8 cellular contexts compared by ENCODE assay signal in genomic region chr6:148747145-148747492, GRCh38. TPM values are rescaled to one million over a fixed set of nuclear protein-coding genes. Genes with fewer than 3 reads are reported as not detected.
DNase-seq lines count a peak whose midpoint lies in the region; ATAC-seq and TF ChIP-seq lines count a peak whose summit lies in the region.

No MANE protein-coding gene starts in this region.

- no peaks in the 10 kb centered on the region for H3K27me3 ChIP-seq in HUES6 (ENCODE audit: control insufficient read depth, insufficient read depth, low read length)
- H3K27me3 ChIP-seq in heart left ventricle = peaks cover 0 to 17% (median 0%) of the 10 kb centered on the region in 9 donors
- H3K27me3 ChIP-seq in ovary = no peaks in the 10 kb centered on the region

- POLR2A ChIA-PET in activated CD4-positive, alpha-beta T cell treated with anti-CD3 and anti-CD28 coated beads, Interleukin-2, amount 10 ng/mL, durations not matched to agents 7 days and 5 days (lab: Charles Lee) = no interaction called here

- no peaks in the 10 kb centered on the region for H3K36me3 Mint-ChIP-seq in activated CD4-positive, alpha-beta T cell treated with anti-CD3 and anti-CD28 coated beads, Interleukin-2, amount 10 ng/mL, durations not matched to agents 7 days and 5 days (ENCODE audit: low read depth)
- H3K36me3 Mint-ChIP-seq in activated naive CD8-positive, alpha-beta T cell = no peaks in the 10 kb centered on the region

- H3K36me3 ChIP-seq in HUES6 (ENCODE audit: control insufficient read depth, insufficient read depth, low read length) (no peaks in the 10 kb centered on the region), heart left ventricle (no peaks in the 10 kb centered on the region), ovary (no peaks in the 10 kb centered on the region)

- H3K27ac Mint-ChIP-seq in activated CD4-positive, alpha-beta T cell treated with anti-CD3 and anti-CD28 coated beads, Interleukin-2, amount 10 ng/mL, durations not matched to agents 7 days and 5 days = no peak overlapping the region
- H3K27ac Mint-ChIP-seq in activated naive CD8-positive, alpha-beta T cell = no peak overlapping the region

- peak overlapping the region; percentile 67 for H3K9ac ChIP-seq in HUES6 (ENCODE audit: low read length)

- intact Hi-C loops in heart left ventricle (cut with DNase I) = loop anchor here in 7 of 10 donors (2.0 to 10.0 kb wide), 6 partner anchors 128 to 202 kb away; no protein-coding TSS in a partner anchor
- intact Hi-C loops in ovary (cut with DNase I) = loop anchor here (5.0 to 10.0 kb wide), 3 partner anchors 198 to 208 kb away; no protein-coding TSS in a partner anchor

- peaks cover 25% of the 10 kb centered on the region for H3K4me1 Mint-ChIP-seq in activated CD4-positive, alpha-beta T cell treated with anti-CD3 and anti-CD28 coated beads, Interleukin-2, amount 10 ng/mL, durations not matched to agents 7 days and 5 days
- peaks cover 16% of the 10 kb centered on the region for H3K4me1 Mint-ChIP-seq in activated naive CD8-positive, alpha-beta T cell (ENCODE audit: low read depth)

- CTCF ChIA-PET in activated CD4-positive, alpha-beta T cell treated with anti-CD3 and anti-CD28 coated beads, Interleukin-2, amount 10 ng/mL, durations not matched to agents 7 days and 5 days (lab: Charles Lee) = no interaction called here

- H3K9me3 ChIP-seq in HUES6 (ENCODE audit: control insufficient read depth, insufficient read depth, low read depth, low read length) (no peaks in the 10 kb centered on the region), heart left ventricle (no peaks in the 10 kb centered on the region), ovary (no peaks in the 10 kb centered on the region)

- WGBS in heart left ventricle, 4 donors = 0 to 1% (median 1%) methylated on average over 2 to 45 of the region's 45 CpGs
- 0 to 1% (median 1%) methylated on average over 33 to 45 of the region's 45 CpGs for WGBS in ovary, 3 donors

- in situ Hi-C loops in KBM-7 (cut with MboI; ENCODE audit: low pct_unique_long_range_greater_than_20kb, low sequenced_read_pairs) = no loop called here

- H3K4me3 ChIP-seq in HUES6 (ENCODE audit: low read depth, low read length) = peak overlapping the region; percentile 77
- peak overlapping the region; percentile 51 to 91 (median 74) for H3K4me3 ChIP-seq in heart left ventricle
- peak overlapping the region; percentile 88 for H3K4me3 ChIP-seq in ovary

- H3K27me3 Mint-ChIP-seq in activated CD4-positive, alpha-beta T cell treated with anti-CD3 and anti-CD28 coated beads, Interleukin-2, amount 10 ng/mL, durations not matched to agents 7 days and 5 days = peaks cover 75% of the 10 kb centered on the region
- H3K27me3 Mint-ChIP-seq in activated naive CD8-positive, alpha-beta T cell = peaks cover 22% of the 10 kb centered on the region

- TF ChIP-seq EP300 in ovary (IDR thresholded peaks at IDR 0.05) = no peak

- peak in 3 of 4 donors; percentile 20 to 61 (median 53) for ATAC-seq in heart left ventricle

- peak overlapping the region; percentile 63 for H3K4me3 Mint-ChIP-seq in activated CD4-positive, alpha-beta T cell treated with anti-CD3 and anti-CD28 coated beads, Interleukin-2, amount 10 ng/mL, durations not matched to agents 7 days and 5 days
- peak overlapping the region; percentile 73 for H3K4me3 Mint-ChIP-seq in activated naive CD8-positive, alpha-beta T cell

- no peak for TF ChIP-seq POLR2A in heart left ventricle (IDR thresholded peaks at IDR 0.05)
- no peak for TF ChIP-seq POLR2A in ovary (IDR thresholded peaks at IDR 0.05)

- H3K4me1 ChIP-seq in HUES6 (ENCODE audit: control insufficient read depth, insufficient read depth, low read length) (peaks cover 31% of the 10 kb centered on the region), heart left ventricle (peaks cover 0 to 24% (median 8%) of the 10 kb centered on the region in 12 donors), ovary (ENCODE audit: insufficient read depth) (peaks cover 1% of the 10 kb centered on the region)

- no peaks in the 10 kb centered on the region for H3K9me3 Mint-ChIP-seq in activated CD4-positive, alpha-beta T cell treated with anti-CD3 and anti-CD28 coated beads, Interleukin-2, amount 10 ng/mL, durations not matched to agents 7 days and 5 days
- no peaks in the 10 kb centered on the region for H3K9me3 Mint-ChIP-seq in activated naive CD8-positive, alpha-beta T cell (ENCODE audit: low read depth)

- no peak for DNase-seq in activated CD4-positive, alpha-beta T cell treated with anti-CD3 and anti-CD28 coated beads, Interleukin-2, amount 10 ng/mL, durations not matched to agents 7 days and 5 days
- no peak for DNase-seq in activated CD4-positive, alpha-beta T cell treated with anti-CD3 and anti-CD28 coated beads for 1 hour
- DNase-seq in heart left ventricle (peak; percentile 48 to 74 (median 61)), ovary (peak; percentile 67 to 82 (median 78)), OCI-M1 (lab: John Stamatoyannopoulos, UW) (no peak), KBM-7 (no peak)

- TF ChIP-seq CTCF in heart left ventricle (IDR thresholded peaks at IDR 0.05) = no peak
- TF ChIP-seq CTCF in ovary (IDR thresholded peaks at IDR 0.05) = no peak

- H3K27ac ChIP-seq in HUES6 (ENCODE audit: low read depth, low read length) (peak overlapping the region; percentile 81; the same call in 1 of the 2 replicates), heart left ventricle (peak overlapping the region in 11 of 12 donors; percentile 68 to 87 (median 82)), ovary (peak overlapping the region; percentile 64 to 87)

RNA-seq across cellular contexts. Expression of gene UST, which starts 0.3 kb away (rescaled TPM):
- total RNA-seq in activated CD4-positive, alpha-beta T cell treated with anti-CD3 and anti-CD28 coated beads, Interleukin-2, amount 10 ng/mL, durations not matched to agents 7 days and 5 days = under 1 TPM; 0.29 to 0.50 TPM
- total RNA-seq in heart left ventricle (1 to 10 TPM; 1.5 to 4.5 (median 2.7) TPM), ovary (10 to 100 TPM; 12.3 to 19.3 (median 16.5) TPM)
- polyA plus RNA-seq in heart left ventricle (1 to 10 TPM; 1.1 to 5.8 TPM), ovary (10 to 100 TPM; 11.8 to 20.1 TPM)

Comparison
In these comparisons a context has a peak if more than half of its experiments do, and no peak if none do; other contexts are left out.
1. DNase-seq: peak in heart left ventricle (5 of 5) and ovary (5 of 5); none in activated CD4-positive, alpha-beta T cell treated with anti-CD3 and anti-CD28 coated beads, Interleukin-2, amount 10 ng/mL, durations not matched to agents 7 days and 5 days (single experiment), activated CD4-positive, alpha-beta T cell treated with anti-CD3 and anti-CD28 coated beads for 1 hour (single experiment), OCI-M1 (single experiment) and KBM-7 (single experiment).
2. Peak in every context shown above with its lines, with median percentiles within 50 percentile points of each other: H3K27ac ChIP-seq and H3K4me3 ChIP-seq.